ENCODE assay signal across 15 cellular contexts in genomic region chr4:82543131-82543530, GRCh38.
DNase-seq lines count a peak whose midpoint lies in the region; ATAC-seq lines count a peak whose summit lies in the region.
"Had no signal": no experiment of that assay in that cellular context is flagged by ENCODE, and none has a peak within 500 bp of the region (broad histone marks: within the 10 kb centered on the region; RNA-seq: fewer than 3 reads in every experiment).

No MANE protein-coding gene starts in this region.

- DNase-seq in NCI-H2196 treated with DMSO at 0.1 percent for 48 hours (lab: John Stamatoyannopoulos, UW; ENCODE audit: unreplicated experiment) (peak; percentile 7), NCI-H2196 (lab: John Stamatoyannopoulos, UW; ENCODE audit: unreplicated experiment) (no peak), DMS53 treated with DMSO at 0.1 percent for 48 hours (lab: John Stamatoyannopoulos, UW; ENCODE audit: unreplicated experiment) (peak; percentile 38), NCI-H510A (lab: John Stamatoyannopoulos, UW) (peak; percentile 26)
- DNase-seq: ACHN; C1 segment of cervical spinal cord; Calu3; CD4-positive, alpha-beta T cell; DMS 273 treated with DMSO at 0.1 percent for 48 hours; DMS79 treated with DMSO at 0.1 percent for 48 hours; GDM1 had no signal

- H3K27ac ChIP-seq in duodenal mucosa (ENCODE audit: low read depth, low read length): no peak overlapping the region

- H3K36me3 ChIP-seq in duodenal mucosa (ENCODE audit: control insufficient read depth in 1 of 2, insufficient read depth in 2 of 2, low read length in 2 of 2): no peaks in the 10 kb centered on the region
- H3K36me3 ChIP-seq: HAP-1 had no signal

- no peaks in the 10 kb centered on the region for H3K27me3 ChIP-seq in duodenal mucosa (ENCODE audit: control insufficient read depth in 1 of 2, insufficient read depth in 2 of 2, low read length in 2 of 2)

- no peak overlapping the region for H3K9ac ChIP-seq in duodenal mucosa (ENCODE audit: low read depth in 1 of 2, low read length in 2 of 2)

- no peaks in the 10 kb centered on the region for H3K9me3 ChIP-seq in duodenal mucosa (ENCODE audit: control insufficient read depth in 1 of 2, low read length in 2 of 2)
- H3K9me3 ChIP-seq: HAP-1 had no signal

- peak overlapping the region; percentile 4 to 37 for H3K4me3 ChIP-seq in duodenal mucosa (ENCODE audit: low read depth in 1 of 2, low read length in 2 of 2)
- H3K4me3 ChIP-seq: HAP-1 had no signal

- no peak for ATAC-seq in HG03108 (IDR thresholded peaks at IDR 0.05; ENCODE audit: unreplicated experiment)
- ATAC-seq in GM19463 (IDR thresholded peaks at IDR 0.05; ENCODE audit: unreplicated experiment): no peak

- H3K4me1 ChIP-seq in duodenal mucosa (ENCODE audit: control insufficient read depth in 1 of 2, insufficient read depth in 2 of 2, low read length in 2 of 2): peaks cover 3 to 6% of the 10 kb centered on the region in 2 donors
- H3K4me1 ChIP-seq: HAP-1 had no signal
